In genomic region chr15:91027677-91028076, GRCh38 we compare ENCODE assay signal across 38 cellular contexts.
"Had no signal": no experiment of that assay in that cellular context is flagged by ENCODE, and none has a peak within 500 bp of the region (broad histone marks: within the 10 kb centered on the region; RNA-seq: fewer than 3 reads in every experiment).

No MANE protein-coding gene starts in this region.

- H3K4me1 ChIP-seq: breast epithelium had no signal

- DNase-seq: activated B cell treated with CpG ODN at 0.5 μM for 24 hours; activated CD4-positive, alpha-beta memory T cell treated with anti-CD3 and anti-CD28 coated beads for 36 hours; activated CD4-positive, alpha-beta T cell treated with anti-CD3 and anti-CD28 coated beads for 4 hours; activated CD4-positive, alpha-beta T cell treated with anti-CD3 and anti-CD28 coated beads, Interleukin-2, amount 10 ng/mL, durations not matched to agents 24 days and 14 days; activated CD4-positive, alpha-beta T cell treated with anti-CD3 and anti-CD28 coated beads, Interleukin-2, amount 50 U/mL, for 1 hour; activated CD4-positive, alpha-beta T cell treated with anti-CD3 and anti-CD28 coated beads, Interleukin-2, amount 50 U/mL, for 4 hours; activated CD4-positive, CD25-positive, alpha-beta regulatory T cell treated with anti-CD3 and anti-CD28 coated beads, Interleukin-2, amount 50 U/mL, for 72 hours; activated CD8-positive, alpha-beta memory T cell treated with anti-CD3 and anti-CD28 coated beads, Interleukin-2, amount 50 U/mL, for 4 hours; activated CD8-positive, alpha-beta T cell treated with anti-CD3 and anti-CD28 coated beads for 36 hours; activated effector memory CD4-positive, alpha-beta T cell treated with anti-CD3 and anti-CD28 coated beads, Interleukin-2, amount 50 U/mL, for 16 hours; activated gamma-delta T cell treated with Interleukin-2 at 50 U/mL for 16 hours; activated naive CD4-positive, alpha-beta T cell; activated naive CD4-positive, alpha-beta T cell treated with anti-CD3 and anti-CD28 coated beads for 36 hours; activated naive CD4-positive, alpha-beta T cell treated with anti-CD3 and anti-CD28 coated beads, Interleukin-2, amount 50 U/mL, for 16 hours; activated naive CD8-positive, alpha-beta T cell treated with anti-CD3 and anti-CD28 coated beads for 36 hours; activated T-cell treated with anti-CD3 and anti-CD28 coated beads for 4 hours; activated T-cell treated with anti-CD3 and anti-CD28 coated beads, Interleukin-2, amount 50 U/mL, for 1 hour; activated T-cell treated with anti-CD3 and anti-CD28 coated beads, Interleukin-2, amount 50 U/mL, for 4 hours; activated T-cell treated with anti-CD3 and anti-CD28 coated beads, Interleukin-2, amount 50 U/mL, for 72 hours; adrenal gland; amniotic stem cell; aorta; body of pancreas; brain microvascular endothelial cell; caudate nucleus; cerebellar nuclear complex; T-cell; T-helper 17 cell; T-helper 9 cell had no signal

- H3K4me3 Mint-ChIP-seq: activated B cell treated with CpG ODN at 0.5 μM for 24 hours; activated CD4-positive, alpha-beta memory T cell treated with anti-CD3 and anti-CD28 coated beads for 36 hours; activated CD4-positive, alpha-beta T cell treated with anti-CD3 and anti-CD28 coated beads, Interleukin-2, amount 10 ng/mL, durations not matched to agents 24 days and 14 days; activated CD8-positive, alpha-beta T cell treated with anti-CD3 and anti-CD28 coated beads for 36 hours; activated naive CD4-positive, alpha-beta T cell treated with anti-CD3 and anti-CD28 coated beads for 36 hours; activated naive CD8-positive, alpha-beta T cell treated with anti-CD3 and anti-CD28 coated beads for 36 hours; activated T-cell treated with anti-CD3 and anti-CD28 coated beads, Interleukin-2, amount 50 U/mL, for 4 hours; activated T-cell treated with anti-CD3 and anti-CD28 coated beads, Interleukin-2, amount 50 U/mL, for 72 hours; activated T-helper 1 cell treated with anti-CD3 and anti-CD28 coated beads, Interleukin-12 subunit alpha, Interleukin-12 subunit beta, Interleukin-2, Interleukin-4 antibody, amounts not matched to agents 30 ng/mL and 10 ng/mL and 1 ng/mL, durations not matched to agents 14 hours and 24 hours and 36 hours; activated T-helper 17 cell treated with anti-CD3 and anti-CD28 coated beads, Interleukin-2, amount 50 U/mL, for 72 hours; central memory CD8-positive, alpha-beta T cell; T-cell; T-helper 17 cell; T-helper 2 cell treated with Interferon-gamma antibody and Interleukin-4, amounts not matched to agents 5 μg/mL and 100 μg/mL, for 36 hours had no signal

- FAIRE-seq: astrocyte, TTC549 had no signal

- H3K36me3 ChIP-seq: adrenal gland, brain microvascular endothelial cell, breast epithelium had no signal

- H3K9me3 Mint-ChIP-seq: activated B cell treated with CpG ODN at 0.5 μM for 24 hours; activated CD4-positive, alpha-beta memory T cell treated with anti-CD3 and anti-CD28 coated beads for 36 hours; activated CD4-positive, alpha-beta T cell treated with anti-CD3 and anti-CD28 coated beads, Interleukin-2, amount 10 ng/mL, durations not matched to agents 24 days and 14 days; activated CD8-positive, alpha-beta T cell treated with anti-CD3 and anti-CD28 coated beads for 36 hours; activated naive CD4-positive, alpha-beta T cell treated with anti-CD3 and anti-CD28 coated beads for 36 hours; activated naive CD4-positive, alpha-beta T cell treated with anti-CD3 and anti-CD28 coated beads, Interleukin-2, amount 50 U/mL, for 72 hours; activated naive CD8-positive, alpha-beta T cell treated with anti-CD3 and anti-CD28 coated beads for 36 hours; activated T-cell treated with anti-CD3 and anti-CD28 coated beads, Interleukin-2, amount 50 U/mL, for 4 hours; activated T-cell treated with anti-CD3 and anti-CD28 coated beads, Interleukin-2, amount 50 U/mL, for 72 hours; activated T-helper 1 cell treated with anti-CD3 and anti-CD28 coated beads, Interleukin-12 subunit alpha, Interleukin-12 subunit beta, Interleukin-2, Interleukin-4 antibody, amounts not matched to agents 30 ng/mL and 10 ng/mL and 1 ng/mL, durations not matched to agents 14 hours and 24 hours and 36 hours; activated T-helper 17 cell treated with anti-CD3 and anti-CD28 coated beads, Interleukin-2, amount 50 U/mL, for 72 hours; central memory CD8-positive, alpha-beta T cell; T-cell; T-helper 2 cell treated with Interferon-gamma antibody and Interleukin-4, amounts not matched to agents 5 μg/mL and 100 μg/mL, for 36 hours had no signal

- H3K27ac ChIP-seq: adrenal gland, body of pancreas, brain microvascular endothelial cell, breast epithelium, VCaP had no signal

- ATAC-seq: activated CD8-positive, alpha-beta T cell treated with anti-CD3 and anti-CD28 coated beads for 36 hours; activated naive CD4-positive, alpha-beta T cell treated with anti-CD3 and anti-CD28 coated beads, Interleukin-2, amount 50 U/mL, for 72 hours; activated T-cell treated with anti-CD3 and anti-CD28 coated beads, Interleukin-2, amount 50 U/mL, for 4 hours; activated T-cell treated with anti-CD3 and anti-CD28 coated beads, Interleukin-2, amount 50 U/mL, for 72 hours; activated T-helper 17 cell treated with anti-CD3 and anti-CD28 coated beads, Interleukin-2, amount 50 U/mL, for 72 hours; body of pancreas; T-cell; T-helper 17 cell had no signal

- H3K27ac Mint-ChIP-seq: activated B cell treated with CpG ODN at 0.5 μM for 24 hours; activated CD4-positive, alpha-beta memory T cell treated with anti-CD3 and anti-CD28 coated beads for 36 hours; activated CD4-positive, alpha-beta T cell treated with anti-CD3 and anti-CD28 coated beads, Interleukin-2, amount 10 ng/mL, durations not matched to agents 24 days and 14 days; activated CD8-positive, alpha-beta T cell treated with anti-CD3 and anti-CD28 coated beads for 36 hours; activated naive CD4-positive, alpha-beta T cell treated with anti-CD3 and anti-CD28 coated beads for 36 hours; activated naive CD8-positive, alpha-beta T cell treated with anti-CD3 and anti-CD28 coated beads for 36 hours; activated T-cell treated with anti-CD3 and anti-CD28 coated beads, Interleukin-2, amount 50 U/mL, for 72 hours; activated T-helper 1 cell treated with anti-CD3 and anti-CD28 coated beads, Interleukin-12 subunit alpha, Interleukin-12 subunit beta, Interleukin-2, Interleukin-4 antibody, amounts not matched to agents 30 ng/mL and 10 ng/mL and 1 ng/mL, durations not matched to agents 14 hours and 24 hours and 36 hours; activated T-helper 17 cell treated with anti-CD3 and anti-CD28 coated beads, Interleukin-2, amount 50 U/mL, for 72 hours; T-cell; T-helper 17 cell; T-helper 2 cell treated with Interferon-gamma antibody and Interleukin-4, amounts not matched to agents 5 μg/mL and 100 μg/mL, for 36 hours had no signal

- H3K4me3 ChIP-seq: adrenal gland, body of pancreas, breast epithelium had no signal

- H3K4me1 Mint-ChIP-seq: activated naive CD8-positive, alpha-beta T cell treated with anti-CD3 and anti-CD28 coated beads for 36 hours had no signal

- H3K36me3 Mint-ChIP-seq: activated CD4-positive, alpha-beta memory T cell treated with anti-CD3 and anti-CD28 coated beads for 36 hours; activated naive CD4-positive, alpha-beta T cell treated with anti-CD3 and anti-CD28 coated beads, Interleukin-2, amount 50 U/mL, for 72 hours; activated naive CD8-positive, alpha-beta T cell treated with anti-CD3 and anti-CD28 coated beads for 36 hours; T-cell had no signal

- H3K27me3 ChIP-seq: adrenal gland, body of pancreas, brain microvascular endothelial cell, breast epithelium had no signal

- H3K9me3 ChIP-seq: adrenal gland, body of pancreas, breast epithelium had no signal
